9 cellular contexts compared by ENCODE assay signal in the genomic region with DNA sequence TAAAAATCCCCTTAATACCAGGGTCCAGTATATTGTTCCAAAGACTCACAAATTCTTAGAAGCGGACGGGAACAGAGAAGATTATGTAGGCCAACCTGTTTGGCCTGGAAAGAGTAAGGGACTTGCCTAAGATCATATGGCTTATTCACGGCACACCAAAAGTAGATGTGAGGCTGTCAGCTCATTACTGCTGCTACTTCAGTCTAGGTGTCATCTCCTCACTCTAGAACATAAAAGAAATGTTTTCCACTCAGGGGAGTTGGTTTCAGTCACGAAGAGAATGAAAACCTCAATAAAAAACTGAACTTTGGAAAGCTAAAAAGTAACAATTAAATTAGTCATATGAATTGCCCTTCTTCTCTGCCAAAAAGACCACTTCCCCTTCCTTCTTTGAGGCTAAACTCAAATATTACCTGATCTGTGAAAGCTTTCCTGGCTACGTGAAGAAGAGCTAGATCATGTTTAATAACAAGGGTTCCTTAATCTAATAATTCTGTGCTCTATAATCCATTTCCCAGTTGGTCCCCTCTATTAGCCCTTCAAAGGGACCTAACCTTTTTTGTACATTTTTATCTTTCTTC. TPM values are rescaled to one million over a fixed set of nuclear protein-coding genes. Genes with fewer than 3 reads are reported as not detected.
DNase-seq lines count a peak whose midpoint lies in the region; ATAC-seq and TF ChIP-seq lines count a peak whose summit lies in the region.
"Had no signal": no experiment of that assay in that cellular context is flagged by ENCODE, and none has a peak within 500 bp of the region (broad histone marks: within the 10 kb centered on the region; RNA-seq: fewer than 3 reads in every experiment).

No MANE protein-coding gene starts in this region.

- intact Hi-C loops in activated T-helper 1 cell treated with anti-CD3 and anti-CD28 coated beads, Interleukin-12 subunit alpha, Interleukin-12 subunit beta, Interleukin-2, Interleukin-4 antibody, amounts not matched to agents 30 ng/mL and 10 ng/mL and 1 ng/mL, durations not matched to agents 14 hours and 24 hours and 36 hours (cut with micrococcal nuclease), result loop anchor here (1.0 to 5.0 kb wide), 6 partner anchors 11 to 530 kb away; no protein-coding TSS in a partner anchor
- intact Hi-C loops in thyroid gland (cut with DNase I), result no loop called here

- no peaks in the 10 kb centered on the region for H3K27me3 Mint-ChIP-seq in activated T-helper 1 cell treated with anti-CD3 and anti-CD28 coated beads, Interleukin-12 subunit alpha, Interleukin-12 subunit beta, Interleukin-2, Interleukin-4 antibody, amounts not matched to agents 30 ng/mL and 10 ng/mL and 1 ng/mL, durations not matched to agents 14 hours and 24 hours and 36 hours (ENCODE audit: insufficient read depth)

- H3K27me3 ChIP-seq in iPS-15b (ENCODE audit: control insufficient read depth, insufficient read depth, low read length) (no peaks in the 10 kb centered on the region), thyroid gland (no peaks in the 10 kb centered on the region)

- TF ChIP-seq POLR2A in thyroid gland (IDR thresholded peaks at IDR 0.05), result no peak

- peak overlapping the region; percentile 88 for H3K4me3 Mint-ChIP-seq in activated T-helper 1 cell treated with anti-CD3 and anti-CD28 coated beads, Interleukin-12 subunit alpha, Interleukin-12 subunit beta, Interleukin-2, Interleukin-4 antibody, amounts not matched to agents 30 ng/mL and 10 ng/mL and 1 ng/mL, durations not matched to agents 14 hours and 24 hours and 36 hours

- DNase-seq in activated T-helper 1 cell treated with anti-CD3 and anti-CD28 coated beads, Interleukin-12 subunit alpha, Interleukin-12 subunit beta, Interleukin-2, Interleukin-4 antibody, amounts not matched to agents 30 ng/mL and 10 ng/mL and 1 ng/mL, durations not matched to agents 14 hours and 24 hours and 36 hours (ENCODE audit: low spot score), result no peak
- DNase-seq in thyroid gland, result no peak
- DNase-seq in germinal center (ENCODE audit: low spot score), result no peak
- DNase-seq in NCI-H1417 treated with DMSO at 0.1 percent for 48 hours (lab: John Stamatoyannopoulos, UW), result no peak

- H3K4me1 ChIP-seq in iPS-15b (ENCODE audit: control insufficient read depth, insufficient read depth, low read length) (no peaks in the 10 kb centered on the region), thyroid gland (peaks cover 10 to 11% of the 10 kb centered on the region in 2 donors)

- H3K36me3 ChIP-seq in iPS-15b (ENCODE audit: control insufficient read depth, insufficient read depth, low read length) (no peaks in the 10 kb centered on the region), thyroid gland (no peaks in the 10 kb centered on the region)

- H3K4me3 ChIP-seq in iPS-15b (ENCODE audit: low read depth, low read length) (peak overlapping the region; percentile 55), thyroid gland (replicated peaks in 1 of 3) (peak overlapping the region in 2 of 3 donors; percentile 7 to 51)

- H3K9me3 ChIP-seq in iPS-15b (ENCODE audit: control insufficient read depth, insufficient read depth, low read length) (no peaks in the 10 kb centered on the region), thyroid gland (no peaks in the 10 kb centered on the region)

- WGBS in thyroid gland, 2 donors, result 42 to 47% methylated on average over 5 of the region's 5 CpGs

- peaks cover 36% of the 10 kb centered on the region for H3K4me1 Mint-ChIP-seq in activated T-helper 1 cell treated with anti-CD3 and anti-CD28 coated beads, Interleukin-12 subunit alpha, Interleukin-12 subunit beta, Interleukin-2, Interleukin-4 antibody, amounts not matched to agents 30 ng/mL and 10 ng/mL and 1 ng/mL, durations not matched to agents 14 hours and 24 hours and 36 hours (ENCODE audit: low read depth)

- H3K9me3 Mint-ChIP-seq in activated T-helper 1 cell treated with anti-CD3 and anti-CD28 coated beads, Interleukin-12 subunit alpha, Interleukin-12 subunit beta, Interleukin-2, Interleukin-4 antibody, amounts not matched to agents 30 ng/mL and 10 ng/mL and 1 ng/mL, durations not matched to agents 14 hours and 24 hours and 36 hours, result peaks cover 7% of the 10 kb centered on the region

- H3K36me3 Mint-ChIP-seq in activated T-helper 1 cell treated with anti-CD3 and anti-CD28 coated beads, Interleukin-12 subunit alpha, Interleukin-12 subunit beta, Interleukin-2, Interleukin-4 antibody, amounts not matched to agents 30 ng/mL and 10 ng/mL and 1 ng/mL, durations not matched to agents 14 hours and 24 hours and 36 hours (ENCODE audit: low read depth), result peaks cover 1% of the 10 kb centered on the region

- H3K27ac ChIP-seq in 22Rv1, result peak overlapping the region; percentile 72
- H3K27ac ChIP-seq in thyroid gland, result peak overlapping the region in 2 of 3 donors; percentile 10 to 31

- peak; percentile 9 for ATAC-seq in GM18867 (IDR thresholded peaks at IDR 0.05; ENCODE audit: unreplicated experiment)
- ATAC-seq in HG03354 (IDR thresholded peaks at IDR 0.05; ENCODE audit: poor library complexity, severe bottlenecking, unreplicated experiment), result peak; percentile 39

- H3K9ac ChIP-seq in iPS-15b (ENCODE audit: low read depth, low read length), result peak overlapping the region; percentile 40

- H3K27ac Mint-ChIP-seq in activated T-helper 1 cell treated with anti-CD3 and anti-CD28 coated beads, Interleukin-12 subunit alpha, Interleukin-12 subunit beta, Interleukin-2, Interleukin-4 antibody, amounts not matched to agents 30 ng/mL and 10 ng/mL and 1 ng/mL, durations not matched to agents 14 hours and 24 hours and 36 hours, result peak overlapping the region; percentile 88

- TF ChIP-seq CTCF in 22Rv1 (IDR thresholded peaks at IDR 0.05) (no peak), thyroid gland (IDR thresholded peaks at IDR 0.05) (no peak)

RNA-seq across cellular contexts. Expression of gene CEP128, which starts 0.7 kb away (rescaled TPM):
- total RNA-seq in activated T-helper 1 cell treated with anti-CD3 and anti-CD28 coated beads, Interleukin-12 subunit alpha, Interleukin-12 subunit beta, Interleukin-2, Interleukin-4 antibody, amounts not matched to agents 30 ng/mL and 10 ng/mL and 1 ng/mL, durations not matched to agents 14 hours and 24 hours and 36 hours, result 18.2 and 22.0 TPM in 2 replicates
- total RNA-seq in thyroid gland, result 10 to 100 TPM; 13.9 to 18.1 (median 16.0) TPM

RNA-seq across cellular contexts. Expression of gene TSHR, which starts 13.2 kb away (rescaled TPM):
- total RNA-seq in activated T-helper 1 cell treated with anti-CD3 and anti-CD28 coated beads, Interleukin-12 subunit alpha, Interleukin-12 subunit beta, Interleukin-2, Interleukin-4 antibody, amounts not matched to agents 30 ng/mL and 10 ng/mL and 1 ng/mL, durations not matched to agents 14 hours and 24 hours and 36 hours, result 0.16 and 0.47 TPM in 2 replicates
- 100 to 1,000 TPM; 551 to 711 (median 608) TPM for total RNA-seq in thyroid gland
- total RNA-seq: pulmonary artery endothelial cell had no signal

Comparison
In these comparisons a context has a peak if more than half of its experiments do, and no peak if none do; other contexts are left out.
1. RNA of gene TSHR, which starts 13.2 kb away (total RNA-seq): 551 to 711 TPM in thyroid gland; 0.16 to 0.47 TPM in activated T-helper 1 cell treated with anti-CD3 and anti-CD28 coated beads, Interleukin-12 subunit alpha, Interleukin-12 subunit beta, Interleukin-2, Interleukin-4 antibody, amounts not matched to agents 30 ng/mL and 10 ng/mL and 1 ng/mL, durations not matched to agents 14 hours and 24 hours and 36 hours; every median in the first group is over 100 times any median in the second.